20 cellular contexts compared by ENCODE assay signal in the genomic region with DNA sequence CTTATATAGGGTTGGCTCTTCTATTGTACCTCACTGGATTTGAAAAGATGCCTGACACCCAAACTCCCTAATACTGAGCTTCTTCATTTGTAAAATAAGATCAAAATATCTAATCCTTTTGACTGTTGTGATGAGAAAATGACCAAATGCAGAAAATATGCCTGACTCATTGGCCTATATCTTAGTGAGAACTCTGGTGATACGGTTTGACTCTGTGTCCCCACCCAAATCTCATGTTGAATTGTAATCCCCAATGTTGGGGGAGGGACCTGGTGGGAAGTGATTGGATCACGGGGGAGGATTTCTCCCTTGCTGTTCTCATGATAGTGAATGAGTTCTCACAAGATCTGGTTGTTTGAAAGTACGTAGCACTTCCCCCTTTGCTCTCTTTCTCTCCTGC.
DNase-seq lines count a peak whose midpoint lies in the region; ATAC-seq and TF ChIP-seq lines count a peak whose summit lies in the region.
"Had no signal": no experiment of that assay in that cellular context is flagged by ENCODE, and none has a peak within 500 bp of the region (broad histone marks: within the 10 kb centered on the region; RNA-seq: fewer than 3 reads in every experiment).

No MANE protein-coding gene starts in this region.

- peaks cover 0 to 3% of the 10 kb centered on the region in 2 donors for H3K27me3 Mint-ChIP-seq in natural killer cell (ENCODE audit: low read depth in 2 of 2)
- H3K27me3 Mint-ChIP-seq: activated CD8-positive, alpha-beta T cell treated with anti-CD3 and anti-CD28 coated beads for 36 hours had no signal

- 73% methylated on average over 3 of the region's 3 CpGs for WGBS in suprapubic skin

- DNase-seq in HS-27A (ENCODE audit: low read depth), result peak; percentile 51
- DNase-seq in adipocyte (ENCODE audit: low read depth), result peak; percentile 57
- DNase-seq in fibroblast of the aortic adventitia (ENCODE audit: low read depth), result peak; percentile 66
- DNase-seq in suprapubic skin (ENCODE audit: low spot score in 2 of 2), result no peak
- no peak for DNase-seq in right atrium auricular region (ENCODE audit: low spot score)
- DNase-seq in natural killer cell, result no peak
- DNase-seq in activated CD4-positive, alpha-beta T cell treated with anti-CD3 and anti-CD28 coated beads, Interleukin-2, amount 50 U/mL, for 48 hours, result no peak
- DNase-seq in 8988T, result no peak
- DNase-seq: activated CD8-positive, alpha-beta T cell treated with anti-CD3 and anti-CD28 coated beads for 36 hours; activated T-cell treated with anti-CD3 and anti-CD28 coated beads, Interleukin-2, amount 50 U/mL, for 72 hours; DMS153; NCI-H1092; NCI-H748 treated with DMSO at 0.1 percent for 48 hours; Peyer's patch; spleen; SW 1271 had no signal

- peak overlapping the region; percentile 74 for H3K9ac ChIP-seq in adipocyte (ENCODE audit: low read length)

- intact Hi-C loops in natural killer cell (cut with micrococcal nuclease), result no loop called here

- H3K4me1 ChIP-seq in adipocyte (ENCODE audit: control insufficient read depth, insufficient read depth, low read length) (peaks cover 27% of the 10 kb centered on the region), suprapubic skin (peaks cover 14% of the 10 kb centered on the region), right atrium auricular region (peaks cover 0 to 17% of the 10 kb centered on the region in 2 donors)
- H3K4me1 ChIP-seq: HAP-1, spleen had no signal

- no peaks in the 10 kb centered on the region for H3K36me3 ChIP-seq in adipocyte (ENCODE audit: control insufficient read depth, insufficient read depth, low read length, severe bottlenecking)
- no peaks in the 10 kb centered on the region for H3K36me3 ChIP-seq in suprapubic skin
- no peaks in the 10 kb centered on the region for H3K36me3 ChIP-seq in right atrium auricular region
- H3K36me3 ChIP-seq: HAP-1, Peyer's patch, spleen had no signal

- no peaks in the 10 kb centered on the region for H3K36me3 Mint-ChIP-seq in natural killer cell
- H3K36me3 Mint-ChIP-seq: stimulated activated effector memory CD8-positive, alpha-beta T cell treated with anti-CD3 and anti-CD28 coated beads, Interleukin-12 subunit alpha, Interleukin-12 subunit beta, amount 100 ng/mL, for 72 hours; type B pancreatic cell had no signal

- H3K9me3 Mint-ChIP-seq in natural killer cell, result no peaks in the 10 kb centered on the region
- H3K9me3 Mint-ChIP-seq: activated CD8-positive, alpha-beta T cell treated with anti-CD3 and anti-CD28 coated beads for 36 hours; type B pancreatic cell had no signal

- no peak for ATAC-seq in natural killer cell
- ATAC-seq: activated CD8-positive, alpha-beta T cell treated with anti-CD3 and anti-CD28 coated beads for 36 hours; activated T-cell treated with anti-CD3 and anti-CD28 coated beads, Interleukin-2, amount 50 U/mL, for 72 hours; stimulated activated effector memory CD8-positive, alpha-beta T cell treated with anti-CD3 and anti-CD28 coated beads, Interleukin-12 subunit alpha, Interleukin-12 subunit beta, amount 100 ng/mL, for 72 hours had no signal

- no peak for TF ChIP-seq POLR2A in suprapubic skin (IDR thresholded peaks at IDR 0.05)

- no peak overlapping the region for H3K4me3 Mint-ChIP-seq in natural killer cell
- H3K4me3 Mint-ChIP-seq: activated CD8-positive, alpha-beta T cell treated with anti-CD3 and anti-CD28 coated beads for 36 hours; activated T-cell treated with anti-CD3 and anti-CD28 coated beads, Interleukin-2, amount 50 U/mL, for 72 hours; stimulated activated effector memory CD8-positive, alpha-beta T cell treated with anti-CD3 and anti-CD28 coated beads, Interleukin-12 subunit alpha, Interleukin-12 subunit beta, amount 100 ng/mL, for 72 hours; type B pancreatic cell had no signal

- H3K4me3 ChIP-seq in adipocyte (ENCODE audit: low read length) (peak overlapping the region; percentile 28), fibroblast of the aortic adventitia (ENCODE audit: low read depth, low read length) (no peak overlapping the region), suprapubic skin (no peak overlapping the region), right atrium auricular region (no peak overlapping the region)
- H3K4me3 ChIP-seq: HAP-1, Peyer's patch, spleen had no signal

- TF ChIP-seq CTCF in fibroblast of the aortic adventitia (IDR thresholded peaks at IDR 0.05; ENCODE audit: insufficient read depth, low read length), result no peak
- TF ChIP-seq CTCF in suprapubic skin (IDR thresholded peaks at IDR 0.05), result no peak
- no peak for TF ChIP-seq CTCF in right atrium auricular region (IDR thresholded peaks at IDR 0.05)
- no peak for TF ChIP-seq CTCF in natural killer cell (IDR thresholded peaks at IDR 0.05)

- H3K9me3 ChIP-seq in adipocyte (ENCODE audit: control insufficient read depth, low read length) (no peaks in the 10 kb centered on the region), suprapubic skin (no peaks in the 10 kb centered on the region), right atrium auricular region (no peaks in the 10 kb centered on the region)
- H3K9me3 ChIP-seq: HAP-1, Peyer's patch, spleen had no signal

- no peak overlapping the region for H3K27ac Mint-ChIP-seq in natural killer cell
- H3K27ac Mint-ChIP-seq: activated CD8-positive, alpha-beta T cell treated with anti-CD3 and anti-CD28 coated beads for 36 hours; activated T-cell treated with anti-CD3 and anti-CD28 coated beads, Interleukin-2, amount 50 U/mL, for 72 hours; stimulated activated effector memory CD8-positive, alpha-beta T cell treated with anti-CD3 and anti-CD28 coated beads, Interleukin-12 subunit alpha, Interleukin-12 subunit beta, amount 100 ng/mL, for 72 hours; type B pancreatic cell had no signal

- peak overlapping the region; percentile 30 for H3K27ac ChIP-seq in suprapubic skin
- H3K27ac ChIP-seq in right atrium auricular region, result no peak overlapping the region
- H3K27ac ChIP-seq: C4-2B, Peyer's patch, spleen had no signal

- H3K27me3 ChIP-seq in adipocyte (replicated peaks; ENCODE audit: control insufficient read depth, insufficient read depth, low read length) (no peaks in the 10 kb centered on the region), suprapubic skin (no peaks in the 10 kb centered on the region), right atrium auricular region (no peaks in the 10 kb centered on the region)
- H3K27me3 ChIP-seq: Peyer's patch had no signal

- no peak for TF ChIP-seq EP300 in suprapubic skin (IDR thresholded peaks at IDR 0.05)

- H3K4me1 Mint-ChIP-seq in natural killer cell, result no peaks in the 10 kb centered on the region
- H3K4me1 Mint-ChIP-seq: stimulated activated effector memory CD8-positive, alpha-beta T cell treated with anti-CD3 and anti-CD28 coated beads, Interleukin-12 subunit alpha, Interleukin-12 subunit beta, amount 100 ng/mL, for 72 hours had no signal

Comparison
In these comparisons a context has a peak if more than half of its experiments do, and no peak if none do; other contexts are left out.
1. DNase-seq: peak in HS-27A (single experiment), adipocyte (single experiment) and fibroblast of the aortic adventitia (single experiment); none in suprapubic skin (0 of 2), right atrium auricular region (single experiment), natural killer cell (single experiment), activated CD4-positive, alpha-beta T cell treated with anti-CD3 and anti-CD28 coated beads, Interleukin-2, amount 50 U/mL, for 48 hours (0 of 2) and 8988T (single experiment).